ENCODE assay signal across 22 cellular contexts in the genomic region with DNA sequence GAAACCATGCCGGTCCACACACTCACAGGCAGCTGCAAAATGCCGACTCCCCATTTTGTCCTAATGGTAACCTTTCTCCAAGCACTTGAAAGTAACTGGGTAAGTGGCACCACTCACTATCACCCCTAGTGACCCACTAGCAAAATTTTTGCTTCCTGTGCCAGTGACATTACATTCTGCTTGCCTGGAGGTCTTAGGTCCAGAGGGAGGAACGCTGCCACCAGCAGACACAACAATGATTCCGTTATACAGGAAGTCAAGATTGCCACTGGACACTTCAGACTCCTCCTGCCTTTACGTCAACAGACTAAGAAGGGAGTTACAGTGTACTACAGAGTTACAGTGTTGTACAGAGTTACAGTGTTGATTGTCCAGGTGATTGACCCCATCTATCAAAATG.
"Had no signal": no experiment of that assay in that cellular context is flagged by ENCODE, and none has a peak within 500 bp of the region (broad histone marks: within the 10 kb centered on the region; RNA-seq: fewer than 3 reads in every experiment).

No MANE protein-coding gene starts in this region.

- H2AFZ ChIP-seq: hepatocyte, neural progenitor cell had no signal

- H3K4me2 ChIP-seq: hepatocyte, neural progenitor cell had no signal

- H3K4me1 ChIP-seq: left ventricle myocardium inferior, neural progenitor cell, uterus had no signal

- H3K27me3 ChIP-seq: hepatocyte, neural progenitor cell, uterus had no signal

- H3K27ac ChIP-seq: coronary artery, epithelial cell of prostate, hepatocyte, left ventricle myocardium inferior, neural progenitor cell, uterus had no signal

- H3K36me3 ChIP-seq: left ventricle myocardium inferior, neural progenitor cell, uterus had no signal

- H3K79me2 ChIP-seq: hepatocyte had no signal

- ATAC-seq: naive thymus-derived CD8-positive, alpha-beta T cell; stimulated activated naive B cell treated with anti-CD40 and anti-IgM and Interleukin-4, amounts not matched to agents 10 μg/mL and 1 μg/mL and 100 μg/mL, for 72 hours; WTC11 had no signal

- H3K4me3 ChIP-seq: coronary artery, hepatocyte, left ventricle myocardium inferior, neural progenitor cell, uterus had no signal

- H3K9ac ChIP-seq: neural progenitor cell had no signal

- DNase-seq: activated CD8-positive, alpha-beta memory T cell treated with anti-CD3 and anti-CD28 coated beads, Interleukin-2, amount 50 U/mL, for 48 hours; activated effector memory CD4-positive, alpha-beta T cell treated with Interleukin-2 at 50 U/mL for 16 hours; activated naive CD4-positive, alpha-beta T cell treated with anti-CD3 and anti-CD28 coated beads for 36 hours; activated T-cell treated with anti-CD3 and anti-CD28 coated beads, Interleukin-2, amount 50 U/mL, for 48 hours; amygdala; cerebellar nuclear complex; foreskin fibroblast; immature natural killer cell; kidney glomerular epithelial cell; left ventricle myocardium inferior; mammary epithelial cell; naive thymus-derived CD8-positive, alpha-beta T cell; posterior cingulate gyrus; stimulated activated CD4-positive, alpha-beta T cell treated with anti-CD3 and anti-CD28 coated beads, Interleukin-2, amount 100 ng/mL, for 48 hours; stimulated activated CD8-positive, alpha-beta memory T cell treated with anti-CD3 and anti-CD28 coated beads, Interleukin-4, amount 100 ng/mL, for 48 hours; stimulated activated naive B cell treated with anti-CD40 and anti-IgM and Interleukin-4, amounts not matched to agents 10 μg/mL and 1 μg/mL and 100 μg/mL, for 72 hours; uterus had no signal

- H3K9me3 ChIP-seq: left ventricle myocardium inferior, uterus had no signal
